Comparison of ENCODE assay signal across 18 cellular contexts in the genomic region with DNA sequence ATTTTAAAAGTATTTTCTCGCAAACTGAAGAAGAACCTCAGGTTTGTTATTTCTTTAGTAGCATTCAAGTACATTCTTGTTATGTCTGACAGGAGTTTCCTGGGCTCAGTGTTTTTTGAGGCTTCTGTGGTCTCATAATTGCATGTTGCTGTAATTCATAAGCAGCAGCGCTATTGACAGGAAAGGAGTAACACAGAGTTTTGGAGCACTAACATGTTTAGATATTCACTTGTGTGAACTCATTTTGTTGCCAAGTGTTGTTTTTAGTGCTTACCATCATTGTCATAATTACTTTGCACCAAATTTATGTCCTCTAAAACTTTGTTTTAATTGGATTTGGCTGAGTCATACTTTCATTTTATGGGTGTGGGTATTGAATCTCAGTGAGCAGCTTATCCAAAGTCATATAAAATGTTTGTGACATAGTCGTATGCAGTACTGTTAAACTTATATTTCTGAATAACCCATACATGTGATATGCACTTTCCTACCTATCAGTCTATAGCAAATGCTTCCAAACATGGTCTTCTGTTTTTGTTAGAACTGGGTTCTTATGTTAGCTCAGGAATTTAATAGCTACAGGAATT.
DNase-seq lines count a peak whose midpoint lies in the region; ATAC-seq, FAIRE-seq and TF ChIP-seq lines count a peak whose summit lies in the region.
"Had no signal": no experiment of that assay in that cellular context is flagged by ENCODE, and none has a peak within 500 bp of the region (broad histone marks: within the 10 kb centered on the region; RNA-seq: fewer than 3 reads in every experiment).

No MANE protein-coding gene starts in this region.

- no peak overlapping the region for H3K9ac ChIP-seq in kidney (ENCODE audit: low read length in 2 of 2)

- peak; percentile 57 for ATAC-seq in GM18868 (IDR thresholded peaks at IDR 0.05; ENCODE audit: unreplicated experiment)
- ATAC-seq in HG02588 (IDR thresholded peaks at IDR 0.05; ENCODE audit: unreplicated experiment) = no peak
- ATAC-seq: left cardiac atrium had no signal

- no peak for TF ChIP-seq POLR2A in suprapubic skin (IDR thresholded peaks at IDR 0.05)

- H3K9me3 Mint-ChIP-seq in chondrocyte (ENCODE audit: low read depth) (peaks cover 5% of the 10 kb centered on the region), osteocyte (ENCODE audit: unreplicated experiment) (peaks cover 9% of the 10 kb centered on the region)

- H3K36me3 Mint-ChIP-seq in chondrocyte (ENCODE audit: low read depth) = peaks cover 2% of the 10 kb centered on the region
- H3K36me3 Mint-ChIP-seq in osteocyte (ENCODE audit: unreplicated experiment) = peaks cover 1% of the 10 kb centered on the region

- H3K27me3 Mint-ChIP-seq in chondrocyte (ENCODE audit: low read depth) (no peaks in the 10 kb centered on the region), osteocyte (ENCODE audit: unreplicated experiment) (no peaks in the 10 kb centered on the region)

- peak; percentile 7 for DNase-seq in NCI-H2227 (lab: John Stamatoyannopoulos, UW; ENCODE audit: unreplicated experiment)
- no peak for DNase-seq in chondrocyte (ENCODE audit: low spot score)
- no peak for DNase-seq in osteocyte (ENCODE audit: extremely low spot score, unreplicated experiment)
- no peak for DNase-seq in suprapubic skin (ENCODE audit: low spot score in 2 of 2)
- no peak for DNase-seq in right atrium auricular region (ENCODE audit: low spot score)
- DNase-seq in kidney = no peak
- DNase-seq: activated gamma-delta T cell, anterior cingulate cortex, cortex of kidney, hypothalamus, left cardiac atrium, NCI-H2171, occipital lobe, Right ventricle myocardium superior had no signal

- no peak overlapping the region for H3K27ac Mint-ChIP-seq in chondrocyte (ENCODE audit: unreplicated experiment)
- H3K27ac Mint-ChIP-seq in osteocyte (ENCODE audit: unreplicated experiment) = peak overlapping the region; percentile 14
- H3K27ac Mint-ChIP-seq: T-helper 2 cell treated with Interferon-gamma antibody and Interleukin-4, amounts not matched to agents 5 μg/mL and 100 μg/mL, for 36 hours had no signal

- intact Hi-C loops in kidney (cut with DNase I) = no loop called here

- H3K4me1 ChIP-seq in suprapubic skin (peaks cover 7% of the 10 kb centered on the region), right atrium auricular region (no peaks in the 10 kb centered on the region), kidney (ENCODE audit: control insufficient read depth in 1 of 2, insufficient read depth in 1 of 2, low read depth in 1 of 2, low read length in 2 of 2) (no peaks in the 10 kb centered on the region)

- H3K4me3 Mint-ChIP-seq in chondrocyte (ENCODE audit: unreplicated experiment) = peak overlapping the region; percentile 2
- H3K4me3 Mint-ChIP-seq in osteocyte (ENCODE audit: unreplicated experiment) = peak overlapping the region; percentile 58
- H3K4me3 Mint-ChIP-seq: T-helper 2 cell treated with Interferon-gamma antibody and Interleukin-4, amounts not matched to agents 5 μg/mL and 100 μg/mL, for 36 hours had no signal

- H3K4me1 Mint-ChIP-seq in chondrocyte (ENCODE audit: low read depth) (peaks cover 38% of the 10 kb centered on the region), osteocyte (ENCODE audit: unreplicated experiment) (peaks cover 24% of the 10 kb centered on the region)

- H3K9me3 ChIP-seq in suprapubic skin (peaks cover under 1% of the 10 kb centered on the region), right atrium auricular region (peaks cover 0 to 7% of the 10 kb centered on the region in 2 donors), kidney (ENCODE audit: control insufficient read depth in 1 of 2, low read length in 2 of 2) (no peaks in the 10 kb centered on the region)
- H3K9me3 ChIP-seq: HAP-1 had no signal

- TF ChIP-seq CTCF in chondrocyte (IDR thresholded peaks at IDR 0.05) (no peak), osteocyte (IDR thresholded peaks at IDR 0.05) (no peak), suprapubic skin (IDR thresholded peaks at IDR 0.05) (no peak), right atrium auricular region (IDR thresholded peaks at IDR 0.05) (no peak), kidney (IDR thresholded peaks at IDR 0.05; ENCODE audit: borderline replicate concordance, extremely low read depth, insufficient read depth) (no peak)

- 25% methylated on average over 3 of the region's 3 CpGs for WGBS in suprapubic skin

- H3K4me3 ChIP-seq in suprapubic skin (no peak overlapping the region), right atrium auricular region (no peak overlapping the region), kidney (ENCODE audit: low read length in 2 of 2) (no peak overlapping the region)
- H3K4me3 ChIP-seq: HAP-1 had no signal

- H3K27me3 ChIP-seq in suprapubic skin (no peaks in the 10 kb centered on the region), right atrium auricular region (no peaks in the 10 kb centered on the region)

- no peak for FAIRE-seq in kidney (lab: Jason Lieb, UNC)

- H3K27ac ChIP-seq in suprapubic skin = no peak overlapping the region
- H3K27ac ChIP-seq in right atrium auricular region = no peak overlapping the region
- H3K27ac ChIP-seq in kidney (ENCODE audit: low read depth in 2 of 2, low read length in 2 of 2) = no peak overlapping the region

- TF ChIP-seq EP300 in suprapubic skin (IDR thresholded peaks at IDR 0.05) = no peak

- H3K36me3 ChIP-seq in suprapubic skin (no peaks in the 10 kb centered on the region), right atrium auricular region (no peaks in the 10 kb centered on the region), kidney (ENCODE audit: control insufficient read depth in 1 of 2, insufficient read depth in 2 of 2, low read length in 2 of 2) (no peaks in the 10 kb centered on the region)
- H3K36me3 ChIP-seq: HAP-1 had no signal
